Comparison of ENCODE assay signal across 2 cellular contexts in genomic region chr9:137204731-137205125, GRCh38.
A peak's percentile ranks its signal among the peaks of the same experiment; 100 is the strongest.
TF ChIP-seq lines count a peak whose summit lies in the region.

No MANE protein-coding gene starts in this region.

TF ChIP-seq in K562, 482 proteins besides CTCF, POLR2A, EP300 and RAD21:
- TF ChIP-seq, protein P1, sequence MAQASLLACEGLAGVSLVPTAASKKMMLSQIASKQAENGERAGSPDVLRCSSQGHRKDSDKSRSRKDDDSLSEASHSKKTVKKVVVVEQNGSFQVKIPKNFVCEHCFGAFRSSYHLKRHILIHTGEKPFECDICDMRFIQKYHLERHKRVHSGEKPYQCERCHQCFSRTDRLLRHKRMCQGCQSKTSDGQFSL (CRISPR knock-in tag; IDR thresholded peaks at IDR 0.05) = 0 out of 2 replicates have a peak, but pooled peaks have one; percentile 33
- TF ChIP-seq, protein P1 (tag; IDR thresholded peaks at IDR 0.05) = no peak
- TF ChIP-seq ZKSCAN3 (CRISPR knock-in tag; IDR thresholded peaks at IDR 0.05) = no peak

TF ChIP-seq in GM12891, 5 proteins besides CTCF, POLR2A, EP300 and RAD21:
- TF ChIP-seq POLR2AphosphoS5 (IDR thresholded peaks at IDR 0.05; ENCODE audit: low read depth, low read length) (no peak), TAF1 (IDR thresholded peaks at IDR 0.05; ENCODE audit: low read depth, low read length) (no peak), SPI1 (IDR thresholded peaks at IDR 0.05; ENCODE audit: low read depth, low read length) (no peak), POU2F2 (IDR thresholded peaks at IDR 0.05; ENCODE audit: low read depth, low read length) (no peak), PAX5 (IDR thresholded peaks at IDR 0.05; ENCODE audit: insufficient read depth, low read length, severe bottlenecking) (no peak)
